In genomic region chr10:1217661-1218060, GRCh38 we compare ENCODE assay signal across 19 cellular contexts.
DNase-seq lines count a peak whose midpoint lies in the region; ATAC-seq and TF ChIP-seq lines count a peak whose summit lies in the region.
"Had no signal": no experiment of that assay in that cellular context is flagged by ENCODE, and none has a peak within 500 bp of the region (broad histone marks: within the 10 kb centered on the region; RNA-seq: fewer than 3 reads in every experiment).

No MANE protein-coding gene starts in this region.

- no peaks in the 10 kb centered on the region for H3K9me3 ChIP-seq in upper lobe of right lung

- peak; percentile 19 for DNase-seq in activated CD4-positive, alpha-beta T cell treated with anti-CD3 and anti-CD28 coated beads, Interleukin-2, amount 10 ng/mL, durations not matched to agents 24 days and 14 days
- DNase-seq in activated CD4-positive, alpha-beta T cell treated with anti-CD3 and anti-CD28 coated beads, Interleukin-2, amount 50 U/mL, for 4 hours, result no peak
- DNase-seq in left lobe of liver (ENCODE audit: low spot score) (peak; percentile 27), mucosa of gallbladder (ENCODE audit: low spot score) (peak; percentile 8), upper lobe of right lung (peak; percentile 51), HuH-7.5 (ENCODE audit: low spot score) (no peak), RPMI8226 (no peak)
- DNase-seq: CD4-positive, alpha-beta T cell; CD8-positive, alpha-beta memory T cell; DMS53; DMS79 treated with DMSO at 0.1 percent for 48 hours; GOT3 had no signal

- H3K27me3 ChIP-seq in upper lobe of right lung, result no peaks in the 10 kb centered on the region
- H3K27me3 ChIP-seq: BLaER1 treated with 17β-estradiol and CSF1 and Interleukin-3, amounts not matched to agents 10 nM and 100 nM had no signal

- H3K9me3 Mint-ChIP-seq in activated CD4-positive, alpha-beta T cell treated with anti-CD3 and anti-CD28 coated beads, Interleukin-2, amount 10 ng/mL, durations not matched to agents 24 days and 14 days, result no peaks in the 10 kb centered on the region
- H3K9me3 Mint-ChIP-seq: CD4-positive, alpha-beta T cell had no signal

- H3K4me1 ChIP-seq in upper lobe of right lung, result no peaks in the 10 kb centered on the region
- H3K4me1 ChIP-seq: BLaER1 treated with 17β-estradiol and CSF1 and Interleukin-3, amounts not matched to agents 10 nM and 100 nM had no signal

- H3K4me3 Mint-ChIP-seq in activated CD4-positive, alpha-beta T cell treated with anti-CD3 and anti-CD28 coated beads, Interleukin-2, amount 10 ng/mL, durations not matched to agents 24 days and 14 days, result no peak overlapping the region
- H3K4me3 Mint-ChIP-seq: B cell; CD14-positive monocyte; CD4-positive, alpha-beta T cell; CD8-positive, alpha-beta memory T cell had no signal

- H3K36me3 ChIP-seq in upper lobe of right lung, result no peaks in the 10 kb centered on the region
- H3K36me3 ChIP-seq: BLaER1 treated with 17β-estradiol and CSF1 and Interleukin-3, amounts not matched to agents 10 nM and 100 nM had no signal

- ATAC-seq in left lobe of liver (no peak), upper lobe of right lung (no peak), HG03342 (IDR thresholded peaks at IDR 0.05; ENCODE audit: unreplicated experiment) (no peak)
- ATAC-seq: GM12878, HCT116 had no signal

- H3K4me3 ChIP-seq in upper lobe of right lung, result no peak overlapping the region
- H3K4me3 ChIP-seq: BLaER1 treated with 17β-estradiol and CSF1 and Interleukin-3, amounts not matched to agents 10 nM and 100 nM; GM12878 had no signal

- TF ChIP-seq CTCF in upper lobe of right lung (IDR thresholded peaks at IDR 0.05), result no peak

- no peaks in the 10 kb centered on the region for H3K4me1 Mint-ChIP-seq in activated CD4-positive, alpha-beta T cell treated with anti-CD3 and anti-CD28 coated beads, Interleukin-2, amount 10 ng/mL, durations not matched to agents 24 days and 14 days
- H3K4me1 Mint-ChIP-seq: B cell; CD14-positive monocyte; CD8-positive, alpha-beta memory T cell had no signal

- H3K27ac ChIP-seq in upper lobe of right lung, result no peak overlapping the region
- H3K27ac ChIP-seq: 22Rv1; BLaER1 treated with 17β-estradiol and CSF1 and Interleukin-3, amounts not matched to agents 10 nM and 100 nM had no signal

- no peaks in the 10 kb centered on the region for H3K27me3 Mint-ChIP-seq in activated CD4-positive, alpha-beta T cell treated with anti-CD3 and anti-CD28 coated beads, Interleukin-2, amount 10 ng/mL, durations not matched to agents 24 days and 14 days
- H3K27me3 Mint-ChIP-seq: B cell; CD4-positive, alpha-beta T cell; CD8-positive, alpha-beta memory T cell had no signal

- no peaks in the 10 kb centered on the region for H3K36me3 Mint-ChIP-seq in activated CD4-positive, alpha-beta T cell treated with anti-CD3 and anti-CD28 coated beads, Interleukin-2, amount 10 ng/mL, durations not matched to agents 24 days and 14 days (ENCODE audit: low read depth)
- H3K36me3 Mint-ChIP-seq: CD14-positive monocyte; CD8-positive, alpha-beta memory T cell had no signal

- no peak overlapping the region for H3K27ac Mint-ChIP-seq in activated CD4-positive, alpha-beta T cell treated with anti-CD3 and anti-CD28 coated beads, Interleukin-2, amount 10 ng/mL, durations not matched to agents 24 days and 14 days
- H3K27ac Mint-ChIP-seq: B cell; CD4-positive, alpha-beta T cell had no signal

- intact Hi-C loops in activated CD4-positive, alpha-beta T cell treated with anti-CD3 and anti-CD28 coated beads, Interleukin-2, amount 10 ng/mL, durations not matched to agents 24 days and 14 days (cut with micrococcal nuclease), result no loop called here
- intact Hi-C loops in upper lobe of right lung (cut with DNase I), result no loop called here

Comparison
In these comparisons a context has a peak if more than half of its experiments do, and no peak if none do; other contexts are left out.
1. DNase-seq: peak in activated CD4-positive, alpha-beta T cell treated with anti-CD3 and anti-CD28 coated beads, Interleukin-2, amount 10 ng/mL, durations not matched to agents 24 days and 14 days (single experiment), left lobe of liver (single experiment), mucosa of gallbladder (single experiment) and upper lobe of right lung (single experiment); none in activated CD4-positive, alpha-beta T cell treated with anti-CD3 and anti-CD28 coated beads, Interleukin-2, amount 50 U/mL, for 4 hours (0 of 2), HuH-7.5 (single experiment) and RPMI8226 (single experiment).